In genomic region chr11:11661356-11662040, GRCh38 we compare ENCODE assay signal across 18 cellular contexts.
"Had no signal": no experiment of that assay in that cellular context is flagged by ENCODE, and none has a peak within 500 bp of the region (broad histone marks: within the 10 kb centered on the region; RNA-seq: fewer than 3 reads in every experiment).

No MANE protein-coding gene starts in this region.

- H3K9me3 ChIP-seq: adrenal gland, neutrophil, spleen, transverse colon had no signal

- DNase-seq: activated CD4-positive, alpha-beta T cell treated with anti-CD3 and anti-CD28 coated beads, Interleukin-2, amount 10 ng/mL, durations not matched to agents 7 days and 5 days; activated naive CD4-positive, alpha-beta T cell treated with anti-CD3 and anti-CD28 coated beads, Interleukin-2, amount 50 U/mL, for 16 hours; activated T-cell treated with anti-CD3 and anti-CD28 coated beads for 4 hours; adrenal gland; effector memory CD4-positive, alpha-beta T cell; mammary epithelial cell; naive thymus-derived CD4-positive, alpha-beta T cell; right cardiac atrium; spleen; stimulated activated CD4-positive, alpha-beta T cell treated with anti-CD3 and anti-CD28 coated beads, Interleukin-1b, Interleukin-23, amount 100 ng/mL, for 48 hours; stimulated activated naive B cell treated with anti-CD40 and anti-IgM and Interleukin-4, amounts not matched to agents 10 μg/mL and 1 μg/mL and 100 μg/mL, for 72 hours; T-cell; T1000; transverse colon had no signal

- H3K4me3 Mint-ChIP-seq: activated CD4-positive, alpha-beta T cell treated with anti-CD3 and anti-CD28 coated beads, Interleukin-2, amount 10 ng/mL, durations not matched to agents 7 days and 5 days; naive thymus-derived CD4-positive, alpha-beta T cell; stimulated activated naive B cell treated with anti-CD40 and anti-IgM and Interleukin-4, amounts not matched to agents 10 μg/mL and 1 μg/mL and 100 μg/mL, for 72 hours; T-cell had no signal

- H3K4me1 ChIP-seq: adrenal gland, spleen, transverse colon had no signal

- H3K27ac ChIP-seq: adrenal gland, neutrophil, spleen, transverse colon had no signal

- FAIRE-seq: islet of Langerhans had no signal

- H3K27me3 ChIP-seq: adrenal gland had no signal

- H3K4me3 ChIP-seq: adrenal gland, spleen, transverse colon had no signal

- ATAC-seq: left lobe of liver; naive thymus-derived CD4-positive, alpha-beta T cell; right cardiac atrium; stimulated activated naive B cell treated with anti-CD40 and anti-IgM and Interleukin-4, amounts not matched to agents 10 μg/mL and 1 μg/mL and 100 μg/mL, for 72 hours; T-cell had no signal

- H3K9me3 Mint-ChIP-seq: activated CD4-positive, alpha-beta T cell treated with anti-CD3 and anti-CD28 coated beads, Interleukin-2, amount 10 ng/mL, durations not matched to agents 7 days and 5 days; activated T-helper 2 cell treated with anti-CD3 and anti-CD28 coated beads, Interferon-gamma antibody, Interleukin-2, Interleukin-4, amounts not matched to agents 10 μg/mL and 5 μg/mL and 100 μg/mL, durations not matched to agents 14 hours and 24 hours and 36 hours; naive thymus-derived CD4-positive, alpha-beta T cell; stimulated activated naive B cell treated with anti-CD40 and anti-IgM and Interleukin-4, amounts not matched to agents 10 μg/mL and 1 μg/mL and 100 μg/mL, for 72 hours; T-cell had no signal

- H3K36me3 Mint-ChIP-seq: naive thymus-derived CD4-positive, alpha-beta T cell; stimulated activated naive B cell treated with anti-CD40 and anti-IgM and Interleukin-4, amounts not matched to agents 10 μg/mL and 1 μg/mL and 100 μg/mL, for 72 hours; T-cell had no signal

- H3K4me1 Mint-ChIP-seq: activated CD4-positive, alpha-beta T cell treated with anti-CD3 and anti-CD28 coated beads, Interleukin-2, amount 10 ng/mL, durations not matched to agents 7 days and 5 days; naive thymus-derived CD4-positive, alpha-beta T cell; stimulated activated naive B cell treated with anti-CD40 and anti-IgM and Interleukin-4, amounts not matched to agents 10 μg/mL and 1 μg/mL and 100 μg/mL, for 72 hours; T-cell had no signal

- H3K27ac Mint-ChIP-seq: activated CD4-positive, alpha-beta T cell treated with anti-CD3 and anti-CD28 coated beads, Interleukin-2, amount 10 ng/mL, durations not matched to agents 7 days and 5 days; activated T-helper 2 cell treated with anti-CD3 and anti-CD28 coated beads, Interferon-gamma antibody, Interleukin-2, Interleukin-4, amounts not matched to agents 10 μg/mL and 5 μg/mL and 100 μg/mL, durations not matched to agents 14 hours and 24 hours and 36 hours; naive thymus-derived CD4-positive, alpha-beta T cell; stimulated activated naive B cell treated with anti-CD40 and anti-IgM and Interleukin-4, amounts not matched to agents 10 μg/mL and 1 μg/mL and 100 μg/mL, for 72 hours; T-cell had no signal

- H3K36me3 ChIP-seq: adrenal gland, neutrophil, spleen, transverse colon had no signal
